In the genomic region with DNA sequence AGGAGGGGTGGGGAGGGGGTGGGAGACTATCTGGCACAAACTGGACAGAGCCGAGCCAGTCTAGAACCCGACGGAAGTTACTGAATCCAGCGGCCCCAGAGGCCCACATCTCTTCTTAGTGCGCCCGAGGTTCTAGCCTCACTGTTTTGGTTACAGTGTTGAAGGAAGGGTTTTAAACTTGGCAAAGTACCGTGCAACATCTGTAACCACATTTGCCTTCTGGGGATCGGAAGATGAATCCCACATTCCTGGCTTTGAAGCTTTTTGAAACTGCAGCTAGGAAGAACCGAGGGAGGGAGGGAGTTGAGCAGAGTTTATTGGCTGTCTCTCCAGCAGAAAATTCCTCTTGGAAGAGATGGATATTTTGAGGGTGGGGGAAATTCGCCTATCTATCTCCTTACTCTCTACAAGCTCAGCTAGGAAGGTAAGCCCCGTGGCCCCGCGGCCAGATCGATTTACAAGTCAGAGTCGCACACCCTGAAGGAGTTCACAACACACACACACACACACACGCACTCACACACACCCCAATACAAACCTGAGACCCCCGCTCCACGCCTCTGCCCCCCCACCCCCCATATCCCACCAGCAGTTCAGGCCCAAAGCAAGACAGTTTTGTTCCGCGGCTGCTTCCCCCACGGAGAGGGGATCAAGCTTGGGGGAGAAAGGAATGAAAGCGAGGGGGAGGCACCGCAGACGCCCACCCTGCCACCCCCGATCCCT, we compare ENCODE assay signal across 8 cellular contexts. TPM values are rescaled to one million over a fixed set of nuclear protein-coding genes. Genes with fewer than 3 reads are reported as not detected.
A peak's percentile ranks its signal among the peaks of the same experiment; 100 is the strongest.
DNase-seq lines count a peak whose midpoint lies in the region; ATAC-seq and TF ChIP-seq lines count a peak whose summit lies in the region.

No MANE protein-coding gene starts in this region.

- WGBS in lung, 2 donors: 1 to 2% methylated on average over 25 of the region's 25 CpGs

- H3K27ac Mint-ChIP-seq in T-helper 17 cell: peak overlapping the region; percentile 90

- H3K27me3 ChIP-seq in dorsolateral prefrontal cortex (no peaks in the 10 kb centered on the region), lung (ENCODE audit: control insufficient read depth, insufficient read depth) (no peaks in the 10 kb centered on the region)

- no peak for TF ChIP-seq CTCF in AG10803 (conservative IDR thresholded peaks at IDR 0.05; ENCODE audit: low read length)
- no peak for TF ChIP-seq CTCF in HEK293 (tag by site-specific recombination; IDR thresholded peaks at IDR 0.05)
- no peak for TF ChIP-seq CTCF in dorsolateral prefrontal cortex (IDR thresholded peaks at IDR 0.05 in 54 of 56, conservative IDR thresholded peaks at IDR 0.05 in 2 of 56; ENCODE audit: low read depth in 1 of 56, partially characterized antibody in 56 of 56)
- TF ChIP-seq CTCF in lung (IDR thresholded peaks at IDR 0.05; ENCODE audit: control extremely low read depth, extremely low read depth): no peak

- no peaks in the 10 kb centered on the region for H3K36me3 Mint-ChIP-seq in T-helper 17 cell (ENCODE audit: low read depth)

- CTCF ChIA-PET in HEK293 (lab: Yijun Ruan, JAX): interaction anchor here (0.6 kb wide), 1 partner anchor 158 kb away, joined by 3 read pairs; no protein-coding TSS in a partner anchor

- H3K27ac ChIP-seq in HEK293 (ENCODE audit: extremely low read depth, low read depth, low read length): peak overlapping the region; percentile 84
- peak overlapping the region in 48 of 59 donors; percentile 3 to 97 (median 72) for H3K27ac ChIP-seq in dorsolateral prefrontal cortex
- peak overlapping the region; percentile 94 to 97 for H3K27ac ChIP-seq in lung (ENCODE audit: low read depth in 1 of 2, low read length in 1 of 2)
- peak overlapping the region; percentile 53 for H3K27ac ChIP-seq in substantia nigra (ENCODE audit: low read depth, low read length, poor library complexity, severe bottlenecking)

- intact Hi-C loops in dorsolateral prefrontal cortex (cut with DNase I): loop anchor here (5.0 to 10.0 kb wide), 4 partner anchors 88 to 540 kb away; partner anchors contain the start of gene ACVR1C (in 1 of the 2)

- H3K4me1 Mint-ChIP-seq in T-helper 17 cell: peaks cover 59% of the 10 kb centered on the region

- H3K4me3 ChIP-seq in AG10803 (ENCODE audit: low read length): peak overlapping the region; percentile 84
- peak overlapping the region; percentile 91 for H3K4me3 ChIP-seq in HEK293 (ENCODE audit: low read depth, low read length)
- peak overlapping the region; percentile 49 to 88 (median 77) for H3K4me3 ChIP-seq in dorsolateral prefrontal cortex
- H3K4me3 ChIP-seq in lung: peak overlapping the region; percentile 99

- H3K9me3 ChIP-seq in HEK293 (ENCODE audit: control insufficient read depth, insufficient read depth, low read depth, low read length) (no peaks in the 10 kb centered on the region), T-helper 17 cell (ENCODE audit: control insufficient read depth, low read length, poor library complexity, severe bottlenecking) (no peaks in the 10 kb centered on the region), lung (ENCODE audit: control insufficient read depth in 2 of 2, insufficient read depth in 1 of 2, low read length in 1 of 2) (no peaks in the 10 kb centered on the region)

- ATAC-seq in T-helper 17 cell (no peak), lung (ENCODE audit: insufficient read depth, low FRiP score) (no peak), GM21515 (IDR thresholded peaks at IDR 0.05; ENCODE audit: unreplicated experiment) (no peak)

- H3K27me3 Mint-ChIP-seq in T-helper 17 cell: no peaks in the 10 kb centered on the region

- DNase-seq in AG10803 (ENCODE audit: low read depth) (peak; percentile 97), T-helper 17 cell (no peak), dorsolateral prefrontal cortex (peak in 5 of 10 donors; percentile 4 to 44 (median 14)), lung (ENCODE audit: low spot score) (peak; percentile 29), substantia nigra (lab: John Stamatoyannopoulos, UW) (peak in 24 of 49 donors; percentile 2 to 46 (median 18)), NCI-H2081 (lab: John Stamatoyannopoulos, UW) (no peak)

- no peaks in the 10 kb centered on the region; the same call in 1 of the 2 replicates for H3K4me1 ChIP-seq in HEK293 (ENCODE audit: control insufficient read depth, insufficient read depth, low read length)
- peaks cover 3 to 19% of the 10 kb centered on the region in 2 donors for H3K4me1 ChIP-seq in lung (ENCODE audit: control insufficient read depth in 2 of 2, insufficient read depth in 2 of 2, low read length in 2 of 2)

- H3K36me3 ChIP-seq in HEK293 (ENCODE audit: control insufficient read depth in 2 of 2, insufficient read depth in 1 of 2, low read length in 2 of 2) (no peaks in the 10 kb centered on the region), lung (ENCODE audit: control insufficient read depth in 2 of 2, insufficient read depth in 2 of 2, low read length in 2 of 2) (no peaks in the 10 kb centered on the region)

- peak overlapping the region; percentile 94 for H3K4me3 Mint-ChIP-seq in T-helper 17 cell

- POLR2A ChIA-PET in HEK293 (lab: Yijun Ruan, JAX): interaction anchor here (0.5 to 2.3 kb wide), 5 partner anchors 24 to 127 kb away, joined by 3 to 23 read pairs (median 5); no protein-coding TSS in a partner anchor

TF ChIP-seq in HEK293, 187 proteins besides CTCF, POLR2A, EP300 and RAD21:
- TF ChIP-seq GLI4 (tag by site-specific recombination; IDR thresholded peaks at IDR 0.05) (no peak), ZNF335 (tag by site-specific recombination; conservative IDR thresholded peaks at IDR 0.05) (peak; percentile 55), MZF1 (tag by site-specific recombination; IDR thresholded peaks at IDR 0.05; ENCODE audit: borderline replicate concordance) (peak; percentile 59; the same call in 1 of the 2 replicates), ZSCAN23 (tag by site-specific recombination; IDR thresholded peaks at IDR 0.05) (no peak), ZSCAN4 (tag by site-specific recombination; IDR thresholded peaks at IDR 0.05) (peak; percentile 45; the same call in 1 of the 2 replicates), GLIS2 (tag by site-specific recombination; IDR thresholded peaks at IDR 0.05) (0 out of 2 replicates have a peak, but pooled peaks have one; percentile 8), ZNF23 (tag by site-specific recombination; IDR thresholded peaks at IDR 0.05; ENCODE audit: borderline replicate concordance) (no peak), ZBTB20 (tag by site-specific recombination; IDR thresholded peaks at IDR 0.05) (peak; percentile 19; the same call in 1 of the 2 replicates), ZFHX2 (tag by site-specific recombination; conservative IDR thresholded peaks at IDR 0.05) (peak; percentile 70), EGR2 (tag by site-specific recombination; IDR thresholded peaks at IDR 0.05; ENCODE audit: low read depth) (peak; percentile 34; the same call in 1 of the 2 replicates), PATZ1 (tag by site-specific recombination; IDR thresholded peaks at IDR 0.05) (peak; percentile 12; the same call in 1 of the 2 replicates)
- TF ChIP-seq, protein P1, sequence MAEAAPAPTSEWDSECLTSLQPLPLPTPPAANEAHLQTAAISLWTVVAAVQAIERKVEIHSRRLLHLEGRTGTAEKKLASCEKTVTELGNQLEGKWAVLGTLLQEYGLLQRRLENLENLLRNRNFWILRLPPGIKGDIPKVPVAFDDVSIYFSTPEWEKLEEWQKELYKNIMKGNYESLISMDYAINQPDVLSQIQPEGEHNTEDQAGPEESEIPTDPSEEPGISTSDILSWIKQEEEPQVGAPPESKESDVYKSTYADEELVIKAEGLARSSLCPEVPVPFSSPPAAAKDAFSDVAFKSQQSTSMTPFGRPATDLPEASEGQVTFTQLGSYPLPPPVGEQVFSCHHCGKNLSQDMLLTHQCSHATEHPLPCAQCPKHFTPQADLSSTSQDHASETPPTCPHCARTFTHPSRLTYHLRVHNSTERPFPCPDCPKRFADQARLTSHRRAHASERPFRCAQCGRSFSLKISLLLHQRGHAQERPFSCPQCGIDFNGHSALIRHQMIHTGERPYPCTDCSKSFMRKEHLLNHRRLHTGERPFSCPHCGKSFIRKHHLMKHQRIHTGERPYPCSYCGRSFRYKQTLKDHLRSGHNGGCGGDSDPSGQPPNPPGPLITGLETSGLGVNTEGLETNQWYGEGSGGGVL (tag by site-specific recombination; IDR thresholded peaks at IDR 0.05): peak; percentile 45

RNA-seq across cellular contexts. Expression of gene ACVR1, which starts 1.0 kb away (rescaled TPM):
- total RNA-seq in T-helper 17 cell (10 to 100 TPM; 37.4 to 38.2 TPM), dorsolateral prefrontal cortex (10 to 100 TPM; 12.1 to 49.9 (median 22.3) TPM), lung (10 to 100 TPM; 27.8 to 38.3 TPM)
- 10 to 100 TPM in 1 of 2 donors, 1 to 10 TPM in 1; 7.5 to 19.0 TPM for polyA plus RNA-seq in lung

Comparison
In these comparisons a context has a peak if more than half of its experiments do, and no peak if none do; other contexts are left out.
1. DNase-seq: peak in AG10803 (single experiment) and lung (single experiment); none in T-helper 17 cell (0 of 3) and NCI-H2081 (0 of 2).
2. Peak in every context shown above with its lines, with median percentiles within 50 percentile points of each other: H3K4me3 ChIP-seq and H3K27ac ChIP-seq.